ENCODE assay signal across 1 cellular context in the genomic region with DNA sequence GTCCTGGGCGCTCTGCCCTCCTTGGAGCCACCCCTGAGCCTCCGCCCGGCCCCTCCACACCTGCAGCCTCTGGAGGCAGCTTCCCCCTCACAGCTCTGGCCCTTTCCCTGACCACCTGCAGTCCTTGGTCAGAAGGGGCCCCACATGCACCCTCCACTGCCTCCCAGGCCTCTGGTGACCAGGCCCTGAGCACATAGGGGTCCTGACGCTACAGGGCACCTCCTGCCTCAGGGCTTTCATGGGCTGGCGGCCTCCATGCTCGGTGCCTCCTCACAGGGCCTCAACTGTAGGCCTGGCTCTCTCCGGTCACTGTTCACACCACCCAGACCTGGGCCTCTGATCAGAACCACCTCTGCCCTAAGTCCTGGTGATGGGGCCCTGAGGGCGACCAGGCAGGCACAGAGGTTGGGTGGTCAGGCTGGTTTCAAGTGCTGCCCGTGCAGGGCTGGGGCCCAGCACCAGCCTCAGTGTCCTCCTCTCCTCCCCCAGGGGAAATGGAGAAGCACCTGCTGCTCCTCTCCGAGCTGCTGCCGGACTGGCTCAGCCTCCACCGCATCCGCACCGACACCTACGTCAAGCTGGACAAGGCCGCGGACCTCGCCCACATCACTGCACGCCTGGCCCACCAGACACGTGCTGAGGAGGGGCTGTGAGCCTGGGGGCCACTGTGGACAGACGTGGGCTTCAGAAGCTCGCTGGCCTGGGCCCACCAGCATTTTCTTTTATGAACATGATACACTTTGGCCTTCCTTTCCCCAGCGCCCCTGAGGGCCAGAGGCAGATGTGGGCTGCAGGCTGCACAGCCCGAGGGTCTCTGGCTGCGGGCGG.
TF ChIP-seq lines count a peak whose summit lies in the region.

No MANE protein-coding gene starts in this region.

TF ChIP-seq in HepG2, 621 proteins besides CTCF, POLR2A, EP300 and RAD21 (continued from another document):
- TF ChIP-seq ZNF296 (CRISPR knock-in tag; conservative IDR thresholded peaks at IDR 0.05) = no peak
- no peak for TF ChIP-seq CCDC6 (CRISPR knock-in tag; IDR thresholded peaks at IDR 0.05)
- TF ChIP-seq POLR2AphosphoS2 (IDR thresholded peaks at IDR 0.05; ENCODE audit: low read depth, low read length) = no peak; the same call in 1 of the 2 replicates
- TF ChIP-seq ZNF737 (CRISPR knock-in tag; IDR thresholded peaks at IDR 0.05; ENCODE audit: borderline replicate concordance) = no peak
- TF ChIP-seq, protein P1, sequence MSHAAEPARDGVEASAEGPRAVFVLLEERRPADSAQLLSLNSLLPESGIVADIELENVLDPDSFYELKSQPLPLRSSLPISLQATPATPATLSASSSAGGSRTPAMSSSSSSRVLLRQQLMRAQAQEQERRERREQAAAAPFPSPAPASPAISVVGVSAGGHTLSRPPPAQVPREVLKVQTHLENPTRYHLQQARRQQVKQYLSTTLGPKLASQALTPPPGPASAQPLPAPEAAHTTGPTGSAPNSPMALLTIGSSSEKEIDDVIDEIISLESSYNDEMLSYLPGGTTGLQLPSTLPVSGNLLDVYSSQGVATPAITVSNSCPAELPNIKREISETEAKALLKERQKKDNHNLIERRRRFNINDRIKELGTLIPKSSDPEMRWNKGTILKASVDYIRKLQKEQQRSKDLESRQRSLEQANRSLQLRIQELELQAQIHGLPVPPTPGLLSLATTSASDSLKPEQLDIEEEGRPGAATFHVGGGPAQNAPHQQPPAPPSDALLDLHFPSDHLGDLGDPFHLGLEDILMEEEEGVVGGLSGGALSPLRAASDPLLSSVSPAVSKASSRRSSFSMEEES (CRISPR knock-in tag; IDR thresholded peaks at IDR 0.05) = no peak
- TF ChIP-seq, protein P2, sequence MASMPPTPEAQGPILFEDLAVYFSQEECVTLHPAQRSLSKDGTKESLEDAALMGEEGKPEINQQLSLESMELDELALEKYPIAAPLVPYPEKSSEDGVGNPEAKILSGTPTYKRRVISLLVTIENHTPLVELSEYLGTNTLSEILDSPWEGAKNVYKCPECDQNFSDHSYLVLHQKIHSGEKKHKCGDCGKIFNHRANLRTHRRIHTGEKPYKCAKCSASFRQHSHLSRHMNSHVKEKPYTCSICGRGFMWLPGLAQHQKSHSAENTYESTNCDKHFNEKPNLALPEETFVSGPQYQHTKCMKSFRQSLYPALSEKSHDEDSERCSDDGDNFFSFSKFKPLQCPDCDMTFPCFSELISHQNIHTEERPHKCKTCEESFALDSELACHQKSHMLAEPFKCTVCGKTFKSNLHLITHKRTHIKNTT (CRISPR knock-in tag; IDR thresholded peaks at IDR 0.05) = no peak
- TF ChIP-seq, protein P3, sequence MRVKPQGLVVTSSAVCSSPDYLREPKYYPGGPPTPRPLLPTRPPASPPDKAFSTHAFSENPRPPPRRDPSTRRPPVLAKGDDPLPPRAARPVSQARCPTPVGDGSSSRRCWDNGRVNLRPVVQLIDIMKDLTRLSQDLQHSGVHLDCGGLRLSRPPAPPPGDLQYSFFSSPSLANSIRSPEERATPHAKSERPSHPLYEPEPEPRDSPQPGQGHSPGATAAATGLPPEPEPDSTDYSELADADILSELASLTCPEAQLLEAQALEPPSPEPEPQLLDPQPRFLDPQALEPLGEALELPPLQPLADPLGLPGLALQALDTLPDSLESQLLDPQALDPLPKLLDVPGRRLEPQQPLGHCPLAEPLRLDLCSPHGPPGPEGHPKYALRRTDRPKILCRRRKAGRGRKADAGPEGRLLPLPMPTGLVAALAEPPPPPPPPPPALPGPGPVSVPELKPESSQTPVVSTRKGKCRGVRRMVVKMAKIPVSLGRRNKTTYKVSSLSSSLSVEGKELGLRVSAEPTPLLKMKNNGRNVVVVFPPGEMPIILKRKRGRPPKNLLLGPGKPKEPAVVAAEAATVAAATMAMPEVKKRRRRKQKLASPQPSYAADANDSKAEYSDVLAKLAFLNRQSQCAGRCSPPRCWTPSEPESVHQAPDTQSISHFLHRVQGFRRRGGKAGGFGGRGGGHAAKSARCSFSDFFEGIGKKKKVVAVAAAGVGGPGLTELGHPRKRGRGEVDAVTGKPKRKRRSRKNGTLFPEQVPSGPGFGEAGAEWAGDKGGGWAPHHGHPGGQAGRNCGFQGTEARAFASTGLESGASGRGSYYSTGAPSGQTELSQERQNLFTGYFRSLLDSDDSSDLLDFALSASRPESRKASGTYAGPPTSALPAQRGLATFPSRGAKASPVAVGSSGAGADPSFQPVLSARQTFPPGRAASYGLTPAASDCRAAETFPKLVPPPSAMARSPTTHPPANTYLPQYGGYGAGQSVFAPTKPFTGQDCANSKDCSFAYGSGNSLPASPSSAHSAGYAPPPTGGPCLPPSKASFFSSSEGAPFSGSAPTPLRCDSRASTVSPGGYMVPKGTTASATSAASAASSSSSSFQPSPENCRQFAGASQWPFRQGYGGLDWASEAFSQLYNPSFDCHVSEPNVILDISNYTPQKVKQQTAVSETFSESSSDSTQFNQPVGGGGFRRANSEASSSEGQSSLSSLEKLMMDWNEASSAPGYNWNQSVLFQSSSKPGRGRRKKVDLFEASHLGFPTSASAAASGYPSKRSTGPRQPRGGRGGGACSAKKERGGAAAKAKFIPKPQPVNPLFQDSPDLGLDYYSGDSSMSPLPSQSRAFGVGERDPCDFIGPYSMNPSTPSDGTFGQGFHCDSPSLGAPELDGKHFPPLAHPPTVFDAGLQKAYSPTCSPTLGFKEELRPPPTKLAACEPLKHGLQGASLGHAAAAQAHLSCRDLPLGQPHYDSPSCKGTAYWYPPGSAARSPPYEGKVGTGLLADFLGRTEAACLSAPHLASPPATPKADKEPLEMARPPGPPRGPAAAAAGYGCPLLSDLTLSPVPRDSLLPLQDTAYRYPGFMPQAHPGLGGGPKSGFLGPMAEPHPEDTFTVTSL (CRISPR knock-in tag; IDR thresholded peaks at IDR 0.05; ENCODE audit: borderline replicate concordance) = no peak
- no peak for TF ChIP-seq ZNF12 (CRISPR knock-in tag; IDR thresholded peaks at IDR 0.05)
